8 cellular contexts compared by ENCODE assay signal in genomic region chr3:143974181-143974876, GRCh38. TPM values are rescaled to one million over a fixed set of nuclear protein-coding genes. Genes with fewer than 3 reads are reported as not detected.
DNase-seq lines count a peak whose midpoint lies in the region; ATAC-seq and TF ChIP-seq lines count a peak whose summit lies in the region.

No MANE protein-coding gene starts in this region.

- no peak for TF ChIP-seq EP300 in tibial nerve (IDR thresholded peaks at IDR 0.05)

- peaks cover 0 to 23% (median 4%) of the 10 kb centered on the region in 4 donors for H3K4me1 ChIP-seq in right lobe of liver
- H3K4me1 ChIP-seq in tibial nerve, result peaks cover 0 to 51% (median 10%) of the 10 kb centered on the region in 4 donors

- H3K4me3 Mint-ChIP-seq in activated T-cell treated with anti-CD3 and anti-CD28 coated beads, Interleukin-2, amount 50 U/mL, for 24 hours, result peak overlapping the region; percentile 88

- no peak for TF ChIP-seq POLR2A in right lobe of liver (IDR thresholded peaks at IDR 0.05)
- no peak for TF ChIP-seq POLR2A in tibial nerve (IDR thresholded peaks at IDR 0.05)

- no peak for DNase-seq in activated T-cell treated with anti-CD3 and anti-CD28 coated beads, Interleukin-2, amount 50 U/mL, for 24 hours
- no peak for DNase-seq in activated T-cell treated with anti-CD3 and anti-CD28 coated beads for 4 hours
- peak; percentile 12 for DNase-seq in amniotic epithelial cell (ENCODE audit: low read depth)
- DNase-seq in right lobe of liver, result no peak
- no peak for DNase-seq in tibial nerve (ENCODE audit: low spot score in 2 of 2)
- no peak for DNase-seq in putamen (ENCODE audit: low spot score)
- DNase-seq in NCI-H1930 (lab: John Stamatoyannopoulos, UW), result no peak

- TF ChIP-seq CTCF in right lobe of liver (IDR thresholded peaks at IDR 0.05), result no peak
- TF ChIP-seq CTCF in tibial nerve (IDR thresholded peaks at IDR 0.05), result no peak

- no peaks in the 10 kb centered on the region for H3K36me3 ChIP-seq in right lobe of liver
- no peaks in the 10 kb centered on the region for H3K36me3 ChIP-seq in tibial nerve

- intact Hi-C loops in right lobe of liver (cut with DNase I), result no loop called here

- H3K27ac ChIP-seq in right lobe of liver, result peak overlapping the region; percentile 95 to 99 (median 98)
- H3K27ac ChIP-seq in tibial nerve, result peak overlapping the region in 3 of 4 donors; percentile 95 to 100 (median 96)

- ATAC-seq in right lobe of liver (no peak), HG03196 (IDR thresholded peaks at IDR 0.05; ENCODE audit: unreplicated experiment) (no peak)

- WGBS in right lobe of liver (ENCODE audit: insufficient coverage, low coverage, low lambda C conversion rate, missing lambda C conversion rate), result 3% methylated on average over 5 of the region's 5 CpGs
- WGBS in tibial nerve, 2 donors, result 59 to 60% methylated on average over 5 of the region's 5 CpGs

- H3K36me3 Mint-ChIP-seq in activated T-cell treated with anti-CD3 and anti-CD28 coated beads, Interleukin-2, amount 50 U/mL, for 24 hours (ENCODE audit: low read depth), result peaks cover 11% of the 10 kb centered on the region

- H3K27me3 ChIP-seq in right lobe of liver, result no peaks in the 10 kb centered on the region
- no peaks in the 10 kb centered on the region for H3K27me3 ChIP-seq in tibial nerve

- H3K9me3 ChIP-seq in right lobe of liver (no peaks in the 10 kb centered on the region), tibial nerve (no peaks in the 10 kb centered on the region)

- peak overlapping the region; percentile 70 to 89 (median 87) for H3K4me3 ChIP-seq in right lobe of liver
- peak overlapping the region; percentile 69 to 98 (median 88) for H3K4me3 ChIP-seq in tibial nerve

- peaks cover 7% of the 10 kb centered on the region for H3K27me3 Mint-ChIP-seq in activated T-cell treated with anti-CD3 and anti-CD28 coated beads, Interleukin-2, amount 50 U/mL, for 24 hours

- H3K27ac Mint-ChIP-seq in activated T-cell treated with anti-CD3 and anti-CD28 coated beads, Interleukin-2, amount 50 U/mL, for 24 hours, result no peak overlapping the region

- H3K4me1 Mint-ChIP-seq in activated T-cell treated with anti-CD3 and anti-CD28 coated beads, Interleukin-2, amount 50 U/mL, for 24 hours (ENCODE audit: low read depth), result peaks cover 50% of the 10 kb centered on the region

- no peaks in the 10 kb centered on the region for H3K9me3 Mint-ChIP-seq in activated T-cell treated with anti-CD3 and anti-CD28 coated beads, Interleukin-2, amount 50 U/mL, for 24 hours

RNA-seq across cellular contexts. Expression of gene DIPK2A, which starts 2.7 kb away (rescaled TPM):
- total RNA-seq in right lobe of liver (10 to 100 TPM in 5 of 6 experiments, 1 to 10 TPM in 1; 5.4 to 16.6 (median 14.5) TPM), tibial nerve (10 to 100 TPM; 24.7 to 42.2 (median 34.2) TPM)
